10 cellular contexts compared by ENCODE assay signal in genomic region chr3:112092439-112093179, GRCh38. TPM values are rescaled to one million over a fixed set of nuclear protein-coding genes. Genes with fewer than 3 reads are reported as not detected.
DNase-seq lines count a peak whose midpoint lies in the region; ATAC-seq and TF ChIP-seq lines count a peak whose summit lies in the region.
"Had no signal": no experiment of that assay in that cellular context is flagged by ENCODE, and none has a peak within 500 bp of the region (broad histone marks: within the 10 kb centered on the region; RNA-seq: fewer than 3 reads in every experiment).

No MANE protein-coding gene starts in this region.

- H3K9me3 Mint-ChIP-seq in activated T-helper 1 cell treated with anti-CD3 and anti-CD28 coated beads, Interleukin-12 subunit alpha, Interleukin-12 subunit beta, Interleukin-2, Interleukin-4 antibody, amounts not matched to agents 30 ng/mL and 10 ng/mL and 1 ng/mL, durations not matched to agents 14 hours and 24 hours and 36 hours: no peaks in the 10 kb centered on the region
- H3K9me3 Mint-ChIP-seq: central memory CD8-positive, alpha-beta T cell had no signal

- H3K27me3 ChIP-seq in DOHH2 (ENCODE audit: control insufficient read depth, low read length): no peaks in the 10 kb centered on the region
- no peaks in the 10 kb centered on the region for H3K27me3 ChIP-seq in upper lobe of right lung

- no peaks in the 10 kb centered on the region for H3K9me3 ChIP-seq in DOHH2 (ENCODE audit: control insufficient read depth, insufficient read depth, low read length)
- H3K9me3 ChIP-seq in mesodermal cell (ENCODE audit: control insufficient read depth, low read length): no peaks in the 10 kb centered on the region
- no peaks in the 10 kb centered on the region for H3K9me3 ChIP-seq in upper lobe of right lung

- peaks cover 52% of the 10 kb centered on the region for H3K4me1 ChIP-seq in DOHH2 (ENCODE audit: control insufficient read depth, low read length)
- H3K4me1 ChIP-seq in mesodermal cell (ENCODE audit: control insufficient read depth, insufficient read depth, low read length, poor library complexity, severe bottlenecking): peaks cover 15% of the 10 kb centered on the region
- H3K4me1 ChIP-seq in upper lobe of right lung: peaks cover 8% of the 10 kb centered on the region

- peak overlapping the region; percentile 76 for H3K4me2 ChIP-seq in DOHH2 (ENCODE audit: low read length)

- H3K36me3 Mint-ChIP-seq in activated T-helper 1 cell treated with anti-CD3 and anti-CD28 coated beads, Interleukin-12 subunit alpha, Interleukin-12 subunit beta, Interleukin-2, Interleukin-4 antibody, amounts not matched to agents 30 ng/mL and 10 ng/mL and 1 ng/mL, durations not matched to agents 14 hours and 24 hours and 36 hours (ENCODE audit: low read depth): peaks cover 29% of the 10 kb centered on the region

- no peaks in the 10 kb centered on the region for H4K20me1 ChIP-seq in DOHH2 (ENCODE audit: control insufficient read depth, insufficient read depth, low read depth, low read length)

- WGBS in mesodermal cell (ENCODE audit: insufficient coverage in 2 of 2), 2 experiments: 69 to 75% methylated on average over 7 of the region's 7 CpGs

- H3K27ac ChIP-seq in DOHH2 (ENCODE audit: low read depth, low read length): peak overlapping the region; percentile 80
- H3K27ac ChIP-seq in mesodermal cell (ENCODE audit: low read depth, low read length, severe bottlenecking): peak overlapping the region; percentile 54
- H3K27ac ChIP-seq in upper lobe of right lung: no peak overlapping the region

- peaks cover 61% of the 10 kb centered on the region for H3K4me1 Mint-ChIP-seq in activated T-helper 1 cell treated with anti-CD3 and anti-CD28 coated beads, Interleukin-12 subunit alpha, Interleukin-12 subunit beta, Interleukin-2, Interleukin-4 antibody, amounts not matched to agents 30 ng/mL and 10 ng/mL and 1 ng/mL, durations not matched to agents 14 hours and 24 hours and 36 hours (ENCODE audit: low read depth)
- H3K4me1 Mint-ChIP-seq: central memory CD8-positive, alpha-beta T cell had no signal

- ATAC-seq in HG02642 (IDR thresholded peaks at IDR 0.05; ENCODE audit: poor library complexity, unreplicated experiment): peak; percentile 54
- no peak for ATAC-seq in HG03521 (IDR thresholded peaks at IDR 0.05; ENCODE audit: unreplicated experiment)
- ATAC-seq in HG03565 (IDR thresholded peaks at IDR 0.05; ENCODE audit: unreplicated experiment): no peak
- ATAC-seq in upper lobe of right lung: no peak

- H3K36me3 ChIP-seq in DOHH2 (ENCODE audit: control insufficient read depth, low read length) (peaks cover 17% of the 10 kb centered on the region), mesodermal cell (ENCODE audit: control insufficient read depth, insufficient read depth, low read length) (peaks cover 12% of the 10 kb centered on the region), upper lobe of right lung (no peaks in the 10 kb centered on the region)

- H3K27ac Mint-ChIP-seq in activated T-helper 1 cell treated with anti-CD3 and anti-CD28 coated beads, Interleukin-12 subunit alpha, Interleukin-12 subunit beta, Interleukin-2, Interleukin-4 antibody, amounts not matched to agents 30 ng/mL and 10 ng/mL and 1 ng/mL, durations not matched to agents 14 hours and 24 hours and 36 hours: peak overlapping the region; percentile 55

- H3K9me2 ChIP-seq in DOHH2 (replicated peaks; ENCODE audit: control insufficient read depth, low read length): no peaks in the 10 kb centered on the region

- peaks cover 48% of the 10 kb centered on the region for H3K79me2 ChIP-seq in DOHH2 (ENCODE audit: control insufficient read depth, low read length)

- no peak for DNase-seq in activated T-helper 1 cell treated with anti-CD3 and anti-CD28 coated beads, Interleukin-12 subunit alpha, Interleukin-12 subunit beta, Interleukin-2, Interleukin-4 antibody, amounts not matched to agents 30 ng/mL and 10 ng/mL and 1 ng/mL, durations not matched to agents 14 hours and 24 hours and 36 hours (ENCODE audit: low spot score)
- DNase-seq in NCI-H2081 treated with DMSO at 0.1 percent for 48 hours (lab: John Stamatoyannopoulos, UW) (no peak), upper lobe of right lung (no peak)

- H3F3A ChIP-seq in DOHH2 (ENCODE audit: control insufficient read depth, insufficient read depth): peaks cover 9% of the 10 kb centered on the region; the same call in 1 of the 2 replicates

- peak overlapping the region; percentile 51 for H3K4me3 Mint-ChIP-seq in activated T-helper 1 cell treated with anti-CD3 and anti-CD28 coated beads, Interleukin-12 subunit alpha, Interleukin-12 subunit beta, Interleukin-2, Interleukin-4 antibody, amounts not matched to agents 30 ng/mL and 10 ng/mL and 1 ng/mL, durations not matched to agents 14 hours and 24 hours and 36 hours
- H3K4me3 Mint-ChIP-seq: central memory CD8-positive, alpha-beta T cell had no signal

- no peak for TF ChIP-seq CTCF in DOHH2 (IDR thresholded peaks at IDR 0.05; ENCODE audit: low read depth, low read length, poor library complexity, severe bottlenecking)
- no peak for TF ChIP-seq CTCF in upper lobe of right lung (IDR thresholded peaks at IDR 0.05)

- H3K4me3 ChIP-seq in DOHH2 (ENCODE audit: low read length) (peak overlapping the region; percentile 60), mesodermal cell (ENCODE audit: extremely low read depth, insufficient read depth, low read length, poor library complexity, severe bottlenecking) (no peak overlapping the region), upper lobe of right lung (no peak overlapping the region)
- H3K4me3 ChIP-seq: skin epidermis had no signal

- no peaks in the 10 kb centered on the region for H3K27me3 Mint-ChIP-seq in activated T-helper 1 cell treated with anti-CD3 and anti-CD28 coated beads, Interleukin-12 subunit alpha, Interleukin-12 subunit beta, Interleukin-2, Interleukin-4 antibody, amounts not matched to agents 30 ng/mL and 10 ng/mL and 1 ng/mL, durations not matched to agents 14 hours and 24 hours and 36 hours (ENCODE audit: insufficient read depth)

- intact Hi-C loops in activated T-helper 1 cell treated with anti-CD3 and anti-CD28 coated beads, Interleukin-12 subunit alpha, Interleukin-12 subunit beta, Interleukin-2, Interleukin-4 antibody, amounts not matched to agents 30 ng/mL and 10 ng/mL and 1 ng/mL, durations not matched to agents 14 hours and 24 hours and 36 hours (cut with micrococcal nuclease): no loop called here
- intact Hi-C loops in upper lobe of right lung (cut with DNase I): no loop called here

RNA-seq across cellular contexts. Expression of gene C3orf52, which starts 6.4 kb away (rescaled TPM):
- total RNA-seq in activated T-helper 1 cell treated with anti-CD3 and anti-CD28 coated beads, Interleukin-12 subunit alpha, Interleukin-12 subunit beta, Interleukin-2, Interleukin-4 antibody, amounts not matched to agents 30 ng/mL and 10 ng/mL and 1 ng/mL, durations not matched to agents 14 hours and 24 hours and 36 hours: 12.4 and 12.8 TPM in 2 replicates
- 6.0 TPM for polyA plus RNA-seq in mesodermal cell (2013, experiment 1 of 2)
- 6.0 TPM for polyA plus RNA-seq in mesodermal cell (2013, experiment 2 of 2)
- total RNA-seq in upper lobe of right lung: 20.1 TPM

RNA-seq across cellular contexts. Expression of gene GCSAM, which starts 40.4 kb away (rescaled TPM):
- 2.8 and 3.5 TPM in 2 replicates for total RNA-seq in activated T-helper 1 cell treated with anti-CD3 and anti-CD28 coated beads, Interleukin-12 subunit alpha, Interleukin-12 subunit beta, Interleukin-2, Interleukin-4 antibody, amounts not matched to agents 30 ng/mL and 10 ng/mL and 1 ng/mL, durations not matched to agents 14 hours and 24 hours and 36 hours
- polyA plus RNA-seq in mesodermal cell (2013, experiment 1 of 2): not detected
- polyA plus RNA-seq in mesodermal cell (2013, experiment 2 of 2): not detected
- total RNA-seq in upper lobe of right lung: 0.90 TPM

RNA-seq across cellular contexts. Expression of gene TMPRSS7, which starts 58.1 kb away (rescaled TPM):
- total RNA-seq in activated T-helper 1 cell treated with anti-CD3 and anti-CD28 coated beads, Interleukin-12 subunit alpha, Interleukin-12 subunit beta, Interleukin-2, Interleukin-4 antibody, amounts not matched to agents 30 ng/mL and 10 ng/mL and 1 ng/mL, durations not matched to agents 14 hours and 24 hours and 36 hours: not detected in 2 replicates
- not detected for polyA plus RNA-seq in mesodermal cell (2013, experiment 1 of 2)
- polyA plus RNA-seq in mesodermal cell (2013, experiment 2 of 2): not detected
- total RNA-seq in upper lobe of right lung: 0.20 TPM
